Comparison of ENCODE assay signal across 16 cellular contexts in the genomic region with DNA sequence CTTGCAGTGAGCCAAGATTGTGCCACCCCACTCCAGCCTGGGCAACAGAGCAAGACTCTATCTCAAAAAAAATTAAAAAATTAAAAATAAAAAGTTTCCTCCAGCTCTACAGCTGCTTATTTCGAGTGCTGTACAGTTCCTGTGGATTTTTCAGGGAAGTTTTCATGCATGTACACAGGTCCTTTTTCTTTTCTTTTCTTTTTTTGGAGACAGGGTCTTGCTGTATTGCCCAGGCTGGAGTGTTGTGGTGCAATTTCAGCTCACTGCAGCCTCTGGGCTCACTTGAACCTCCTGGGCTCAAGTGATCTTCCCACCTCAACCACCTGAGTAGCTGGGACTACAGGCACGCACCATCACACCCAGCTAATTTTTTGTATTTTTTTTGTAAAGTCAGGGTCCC. TPM values are rescaled to one million over a fixed set of nuclear protein-coding genes. Genes with fewer than 3 reads are reported as not detected.
A peak's percentile ranks its signal among the peaks of the same experiment; 100 is the strongest.
DNase-seq lines count a peak whose midpoint lies in the region; ATAC-seq and TF ChIP-seq lines count a peak whose summit lies in the region.
"Had no signal": no experiment of that assay in that cellular context is flagged by ENCODE, and none has a peak within 500 bp of the region (broad histone marks: within the 10 kb centered on the region; RNA-seq: fewer than 3 reads in every experiment).

No MANE protein-coding gene starts in this region.

- POLR2A ChIA-PET in HEK293 (lab: Yijun Ruan, JAX): no interaction called here

- H4K20me1 ChIP-seq in BLaER1: peaks cover 12% of the 10 kb centered on the region; the same call in 1 of the 2 replicates

- DNase-seq in psoas muscle: no peak
- DNase-seq in tibial artery: no peak
- no peak for DNase-seq in NCI-H526 (lab: John Stamatoyannopoulos, UW)
- no peak for DNase-seq in germinal center (ENCODE audit: low spot score)
- DNase-seq: ACHN; BE2C; Caco-2; CD4-positive, alpha-beta T cell; IMR-90 had no signal

- no peak for ATAC-seq in psoas muscle

- peaks cover 41% of the 10 kb centered on the region for H3K36me3 ChIP-seq in BLaER1
- H3K36me3 ChIP-seq in HEK293 (ENCODE audit: control insufficient read depth in 2 of 2, insufficient read depth in 1 of 2, low read length in 2 of 2): peaks cover 0 to 3% of the 10 kb centered on the region in 2 experiments; a peak in 1 of 3 replicates
- peaks cover 0 to 15% of the 10 kb centered on the region in 2 donors for H3K36me3 ChIP-seq in psoas muscle (ENCODE audit: insufficient read depth in 1 of 2, low read depth in 1 of 2)
- H3K36me3 ChIP-seq in tibial artery: peaks cover 0 to 14% (median 4%) of the 10 kb centered on the region in 3 donors

- H3K4me1 ChIP-seq in BLaER1 (peaks cover 55% of the 10 kb centered on the region), HEK293 (ENCODE audit: control insufficient read depth, insufficient read depth, low read length) (no peaks in the 10 kb centered on the region), psoas muscle (peaks cover 55% of the 10 kb centered on the region), tibial artery (peaks cover 0 to 84% (median 52%) of the 10 kb centered on the region in 4 donors)
- H3K4me1 ChIP-seq: BE2C, Caco-2, HAP-1 had no signal

- CTCF ChIA-PET in HEK293 (lab: Yijun Ruan, JAX): interaction anchor here (0.6 to 1.2 kb wide), 2 partner anchors 12 to 17 kb away, joined by 3 read pairs; no protein-coding TSS in a partner anchor

- intact Hi-C loops in psoas muscle (cut with DNase I) (no loop called here), tibial artery (cut with DNase I; ENCODE audit: low total_unique reads) (no loop called here)

- H3K27ac ChIP-seq in BLaER1 (peak overlapping the region; percentile 43; the same call in 1 of the 2 replicates), HEK293 (ENCODE audit: extremely low read depth, low read depth, low read length) (no peak overlapping the region), psoas muscle (peak overlapping the region; percentile 96), tibial artery (peak overlapping the region; percentile 73 to 80)
- H3K27ac ChIP-seq: C4-2B, HL-60 had no signal

- H3K9me3 ChIP-seq in BLaER1 (no peaks in the 10 kb centered on the region), HEK293 (ENCODE audit: control insufficient read depth, insufficient read depth, low read depth, low read length) (no peaks in the 10 kb centered on the region), psoas muscle (no peaks in the 10 kb centered on the region), tibial artery (no peaks in the 10 kb centered on the region)
- H3K9me3 ChIP-seq: BE2C, Caco-2, HAP-1 had no signal

- TF ChIP-seq CTCF in HEK293 (tag by site-specific recombination; IDR thresholded peaks at IDR 0.05) (no peak), psoas muscle (IDR thresholded peaks at IDR 0.05) (no peak), tibial artery (IDR thresholded peaks at IDR 0.05) (no peak)

- 96 to 98% (median 96%) methylated on average over 2 of the region's 2 CpGs for WGBS in psoas muscle, 3 donors

- H3K9ac ChIP-seq in BLaER1: no peak overlapping the region

- H3K4me3 ChIP-seq in BLaER1 (no peak overlapping the region), HEK293 (ENCODE audit: low read depth, low read length) (no peak overlapping the region), psoas muscle (no peak overlapping the region), tibial artery (no peak overlapping the region)
- H3K4me3 ChIP-seq: HAP-1 had no signal

- H3K4me2 ChIP-seq in BLaER1: no peak overlapping the region

- no peaks in the 10 kb centered on the region for H3K27me3 ChIP-seq in BLaER1
- no peaks in the 10 kb centered on the region for H3K27me3 ChIP-seq in psoas muscle (ENCODE audit: insufficient read depth in 3 of 3, low read length in 2 of 3)
- no peaks in the 10 kb centered on the region for H3K27me3 ChIP-seq in tibial artery
- H3K27me3 ChIP-seq: BE2C had no signal

TF ChIP-seq in HEK293, 187 proteins besides CTCF, POLR2A, EP300 and RAD21:
- peak; percentile 84 for TF ChIP-seq ZNF121 (tag by site-specific recombination; IDR thresholded peaks at IDR 0.05)
- TF ChIP-seq, protein P1, sequence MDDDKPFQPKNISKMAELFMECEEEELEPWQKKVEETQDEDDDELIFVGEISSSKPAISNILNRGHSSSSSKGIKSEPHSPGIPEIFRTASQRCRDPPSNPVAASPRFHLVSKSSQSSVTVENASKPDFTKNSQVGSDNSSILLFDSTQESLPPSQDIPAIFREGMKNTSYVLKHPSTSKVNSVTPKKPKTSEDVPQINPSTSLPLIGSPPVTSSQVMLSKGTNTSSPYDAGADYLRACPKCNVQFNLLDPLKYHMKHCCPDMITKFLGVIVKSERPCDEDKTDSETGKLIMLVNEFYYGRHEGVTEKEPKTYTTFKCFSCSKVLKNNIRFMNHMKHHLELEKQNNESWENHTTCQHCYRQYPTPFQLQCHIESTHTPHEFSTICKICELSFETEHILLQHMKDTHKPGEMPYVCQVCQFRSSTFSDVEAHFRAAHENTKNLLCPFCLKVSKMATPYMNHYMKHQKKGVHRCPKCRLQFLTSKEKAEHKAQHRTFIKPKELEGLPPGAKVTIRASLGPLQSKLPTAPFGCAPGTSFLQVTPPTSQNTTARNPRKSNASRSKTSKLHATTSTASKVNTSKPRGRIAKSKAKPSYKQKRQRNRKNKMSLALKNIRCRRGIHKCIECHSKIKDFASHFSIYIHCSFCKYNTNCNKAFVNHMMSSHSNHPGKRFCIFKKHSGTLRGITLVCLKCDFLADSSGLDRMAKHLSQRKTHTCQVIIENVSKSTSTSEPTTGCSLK (tag by site-specific recombination; IDR thresholded peaks at IDR 0.05): no peak

RNA-seq across cellular contexts. Expression of a gene that starts 15.9 kb away (rescaled TPM):
- 10 to 100 TPM; 29.4 to 47.0 (median 34.3) TPM for total RNA-seq in psoas muscle
- 10 to 100 TPM; 13.0 to 14.5 (median 13.2) TPM for polyA plus RNA-seq in psoas muscle

RNA-seq across cellular contexts. Expression of a gene that starts 59.7 kb away (rescaled TPM):
- total RNA-seq in psoas muscle: under 1 TPM in 1 of 4 donors, not detected in 3; 0.08 TPM
- under 1 TPM in 1 of 3 donors, not detected in 2; 0.01 TPM for polyA plus RNA-seq in psoas muscle
- total RNA-seq: Caco-2, H4, HT1080, IMR-90 had no signal
- polyA plus RNA-seq: IMR-90 had no signal
